9 cellular contexts compared by ENCODE assay signal in genomic region chr1:201739054-201739453, GRCh38.
DNase-seq lines count a peak whose midpoint lies in the region; ATAC-seq, FAIRE-seq and TF ChIP-seq lines count a peak whose summit lies in the region.
"Had no signal": no experiment of that assay in that cellular context is flagged by ENCODE, and none has a peak within 500 bp of the region (broad histone marks: within the 10 kb centered on the region; RNA-seq: fewer than 3 reads in every experiment).

No MANE protein-coding gene starts in this region.

- peaks cover 11% of the 10 kb centered on the region; the same call in 1 of the 2 replicates for H3K23me2 ChIP-seq in H1 (ENCODE audit: low read depth, low read length)

- no peak overlapping the region for H3K14ac ChIP-seq in H1 (ENCODE audit: insufficient read length)

- peak overlapping the region in 5 of 10 donors; percentile 69 to 91 (median 82) for H3K27ac Mint-ChIP-seq in naive thymus-derived CD8-positive, alpha-beta T cell

- no peak for ATAC-seq in naive thymus-derived CD8-positive, alpha-beta T cell
- ATAC-seq in GM21367 (IDR thresholded peaks at IDR 0.05; ENCODE audit: unreplicated experiment) (no peak), GM18517 (IDR thresholded peaks at IDR 0.05; ENCODE audit: unreplicated experiment) (no peak), GM19324 (IDR thresholded peaks at IDR 0.05; ENCODE audit: low FRiP score, unreplicated experiment) (no peak)

- H3K9me3 ChIP-seq in H1 (ENCODE audit: insufficient read depth in 2 of 2, low read depth in 1 of 2, low read length in 1 of 2): no peaks in the 10 kb centered on the region

- no peak overlapping the region for H3K4ac ChIP-seq in H1 (replicated peaks; ENCODE audit: insufficient read length, low read depth, low read length)

- H4K91ac ChIP-seq in H1 (replicated peaks; ENCODE audit: insufficient read length, low read length): peak overlapping the region; percentile 64

- no peaks in the 10 kb centered on the region for H3K9me3 Mint-ChIP-seq in naive thymus-derived CD8-positive, alpha-beta T cell

- peak overlapping the region; percentile 77 to 90 for H3K4me2 ChIP-seq in H1 (ENCODE audit: insufficient read depth in 1 of 2, low read depth in 2 of 2, low read length in 2 of 2)

- H2BK12ac ChIP-seq in H1 (ENCODE audit: low read depth, low read length): peak overlapping the region; percentile 70; the same call in 1 of the 2 replicates

- no peak for TF ChIP-seq EP300 in H1 (IDR thresholded peaks at IDR 0.05; ENCODE audit: borderline replicate concordance in 1 of 2, low read depth in 2 of 2, low read length in 2 of 2)

- H3K23ac ChIP-seq in H1 (ENCODE audit: insufficient read length): no peak overlapping the region

- CTCF ChIA-PET in H1 (lab: Charles Lee; ENCODE audit: partially characterized antibody): interaction anchor here (0.6 to 14.5 kb wide), 14 partner anchors 9 to 226 kb away, joined by 3 to 146 read pairs (median 4); no protein-coding TSS in a partner anchor

- WGBS in H1 (ENCODE audit: extremely low coverage in 1 of 2, insufficient coverage in 1 of 2, insufficient read length in 1 of 2, insufficient replicate concordance in 2 of 2, low coverage in 1 of 2, low lambda C conversion rate in 2 of 2, missing lambda C conversion rate in 1 of 2), 2 experiments: 19% methylated on average over 11 of the region's 11 CpGs; no CpG with 5 or more reads in 1 of the 2 experiments

- TF ChIP-seq CTCF in H1 (IDR thresholded peaks at IDR 0.05; ENCODE audit: control extremely low read depth in 1 of 3, insufficient read depth in 1 of 3, low read depth in 1 of 3, low read length in 3 of 3): no peak

- 0 out of 2 replicates have a peak overlapping the region, but pooled peaks have one; percentile 2 for H2BK15ac ChIP-seq in H1 (ENCODE audit: low read length)

- H3K27ac ChIP-seq in ACC112 (ENCODE audit: low read depth, low read length): peak overlapping the region; percentile 64
- no peak overlapping the region for H3K27ac ChIP-seq in H1 (ENCODE audit: low read depth, low read length)

- peak overlapping the region; percentile 86 for H3K4me3 ChIP-seq in ACC112 (ENCODE audit: low read depth, low read length)
- H3K4me3 ChIP-seq in H1 (ENCODE audit: extremely low read depth in 1 of 4, insufficient read depth in 2 of 4, low read depth in 3 of 4, low read length in 4 of 4): peak overlapping the region; percentile 70 to 86 (median 84)

- H3K79me2 ChIP-seq in ACC112 (ENCODE audit: control insufficient read depth, insufficient read depth, low read length, unreplicated experiment): peaks cover 94% of the 10 kb centered on the region
- peaks cover 0 to 37% of the 10 kb centered on the region in 2 experiments; a peak in 3 of 4 replicates for H3K79me2 ChIP-seq in H1 (ENCODE audit: control insufficient read depth in 1 of 2, insufficient read depth in 2 of 2, low read length in 2 of 2)

- no peak overlapping the region for H3K56ac ChIP-seq in H1 (replicated peaks; ENCODE audit: insufficient read length, low read depth, low read length)

- POLR2A ChIA-PET in H1 (lab: Charles Lee; ENCODE audit: partially characterized antibody): interaction anchor here (0.8 to 2.3 kb wide), 10 partner anchors 9 to 91 kb away, joined by 3 to 10 read pairs (median 6); no protein-coding TSS in a partner anchor
- POLR2A ChIA-PET in naive thymus-derived CD8-positive, alpha-beta T cell (lab: Charles Lee): no interaction called here

- H3K36me3 ChIP-seq in ACC112 (ENCODE audit: insufficient read depth, low read length) (no peaks in the 10 kb centered on the region), H1 (ENCODE audit: control insufficient read depth in 2 of 4, insufficient read depth in 4 of 4, low read length in 3 of 4) (peaks cover 0 to under 1% (median 0%) of the 10 kb centered on the region in 4 experiments; a peak in 3 of 8 replicates)

- no peak for TF ChIP-seq POLR2A in H1 (IDR thresholded peaks at IDR 0.05; ENCODE audit: control extremely low read depth in 1 of 2, low read depth in 2 of 2, low read length in 2 of 2)

- H2BK20ac ChIP-seq in H1 (ENCODE audit: low read length): no peak overlapping the region

- H3K27me3 ChIP-seq in ACC112 (ENCODE audit: insufficient read depth, low read length) (no peaks in the 10 kb centered on the region), H1 (replicated peaks in 1 of 4; ENCODE audit: control insufficient read depth in 3 of 4, extremely low read depth in 1 of 4, insufficient read depth in 3 of 4, low read length in 3 of 4) (no peaks in the 10 kb centered on the region)

- H3K18ac ChIP-seq in H1 (ENCODE audit: extremely low read depth, low read length): peak overlapping the region; percentile 95

- no peak for FAIRE-seq in H1 (lab: Jason Lieb, UNC)
- FAIRE-seq: G401.6 had no signal

- H4K8ac ChIP-seq in H1 (ENCODE audit: extremely low read depth, insufficient read depth, low read length): no peak overlapping the region

- peaks cover 0 to 7% of the 10 kb centered on the region in 2 experiments for H4K20me1 ChIP-seq in H1 (replicated peaks in 1 of 2; ENCODE audit: control insufficient read depth in 1 of 2, insufficient read depth in 2 of 2, low read length in 2 of 2)

- peaks cover 57% of the 10 kb centered on the region for H3K4me1 ChIP-seq in ACC112 (ENCODE audit: control insufficient read depth, insufficient read depth, low read length, unreplicated experiment)
- peaks cover 37 to 49% (median 44%) of the 10 kb centered on the region in 4 experiments for H3K4me1 ChIP-seq in H1 (replicated peaks in 1 of 4; ENCODE audit: control insufficient read depth in 3 of 4, insufficient read depth in 4 of 4, low read length in 3 of 4)

- DNase-seq in NCI-H1105 (lab: John Stamatoyannopoulos, UW) (peak; percentile 59), H1 (ENCODE audit: low read depth in 1 of 2, low spot score in 2 of 2) (no peak), NCI-H446 treated with DMSO at 0.1 percent for 48 hours (lab: John Stamatoyannopoulos, UW) (no peak)
- DNase-seq in naive thymus-derived CD8-positive, alpha-beta T cell: no peak

- H3K27me3 Mint-ChIP-seq in naive thymus-derived CD8-positive, alpha-beta T cell: peaks cover 0 to 16% (median 6%) of the 10 kb centered on the region in 5 donors

- H3K4me1 Mint-ChIP-seq in naive thymus-derived CD8-positive, alpha-beta T cell: peaks cover 20 to 43% (median 27%) of the 10 kb centered on the region in 4 donors

- no peak overlapping the region; the same call in 1 of the 2 replicates for H2BK5ac ChIP-seq in H1 (ENCODE audit: low read depth, low read length)

- TF ChIP-seq RAD21 in H1 (IDR thresholded peaks at IDR 0.05 in 1 of 2, conservative IDR thresholded peaks at IDR 0.05 in 1 of 2; ENCODE audit: low read depth in 2 of 2, low read length in 2 of 2): no peak

- no peak overlapping the region for H2AFZ ChIP-seq in ACC112 (ENCODE audit: low read length, unreplicated experiment)
- H2AFZ ChIP-seq in H1 (ENCODE audit: low read length): peak overlapping the region; percentile 7; the same call in 1 of the 2 replicates

- 0 out of 2 replicates have a peak overlapping the region, but pooled peaks have one; percentile 10 for H2AK5ac ChIP-seq in H1 (ENCODE audit: low read depth, low read length)

- no peak overlapping the region for H4K5ac ChIP-seq in H1 (ENCODE audit: insufficient read length, low read depth, low read length)

- peak overlapping the region; percentile 89 to 96 (median 92) for H3K4me3 Mint-ChIP-seq in naive thymus-derived CD8-positive, alpha-beta T cell

- H3K79me1 ChIP-seq in H1 (ENCODE audit: low read depth, low read length): peaks cover 6% of the 10 kb centered on the region

- no peak overlapping the region for H2BK120ac ChIP-seq in H1 (replicated peaks; ENCODE audit: low read depth, low read length)

- peak overlapping the region in 3 of 4 experiments; percentile 52 to 67 (median 65); a peak in 3 of 7 replicates for H3K9ac ChIP-seq in H1 (replicated peaks in 1 of 4; ENCODE audit: extremely low read depth in 1 of 4, low read depth in 3 of 4, low read length in 3 of 4)

- no peaks in the 10 kb centered on the region for H3K36me3 Mint-ChIP-seq in naive thymus-derived CD8-positive, alpha-beta T cell

TF ChIP-seq in H1, 55 proteins besides CTCF, POLR2A, EP300 and RAD21:
- TF ChIP-seq RFX5 (IDR thresholded peaks at IDR 0.05; ENCODE audit: borderline replicate concordance, low read depth, low read length): no peak
- TF ChIP-seq EGR1 (IDR thresholded peaks at IDR 0.05; ENCODE audit: borderline replicate concordance, low read depth, low read length): no peak
- TF ChIP-seq RNF2 (IDR thresholded peaks at IDR 0.05; ENCODE audit: borderline replicate concordance, low read depth, low read length, missing control alignments, poor library complexity, severe bottlenecking): no peak
- no peak for TF ChIP-seq RXRA (IDR thresholded peaks at IDR 0.05; ENCODE audit: insufficient read depth, low read depth, low read length)
- TF ChIP-seq YY1 (IDR thresholded peaks at IDR 0.05; ENCODE audit: low read depth, low read length): no peak
- no peak for TF ChIP-seq CEBPB (IDR thresholded peaks at IDR 0.05; ENCODE audit: low read depth, low read length)
- TF ChIP-seq CHD1 (IDR thresholded peaks at IDR 0.05; ENCODE audit: low read depth, low read length): no peak
- no peak for TF ChIP-seq BRCA1 (IDR thresholded peaks at IDR 0.05; ENCODE audit: low read depth, low read length)
- TF ChIP-seq POLR2AphosphoS5 (IDR thresholded peaks at IDR 0.05; ENCODE audit: low read depth, low read length): no peak
- no peak for TF ChIP-seq E2F6 (IDR thresholded peaks at IDR 0.05)
- TF ChIP-seq KDM5A (IDR thresholded peaks at IDR 0.05; ENCODE audit: low read length): no peak
